ENCODE assay signal across 8 cellular contexts in the genomic region with DNA sequence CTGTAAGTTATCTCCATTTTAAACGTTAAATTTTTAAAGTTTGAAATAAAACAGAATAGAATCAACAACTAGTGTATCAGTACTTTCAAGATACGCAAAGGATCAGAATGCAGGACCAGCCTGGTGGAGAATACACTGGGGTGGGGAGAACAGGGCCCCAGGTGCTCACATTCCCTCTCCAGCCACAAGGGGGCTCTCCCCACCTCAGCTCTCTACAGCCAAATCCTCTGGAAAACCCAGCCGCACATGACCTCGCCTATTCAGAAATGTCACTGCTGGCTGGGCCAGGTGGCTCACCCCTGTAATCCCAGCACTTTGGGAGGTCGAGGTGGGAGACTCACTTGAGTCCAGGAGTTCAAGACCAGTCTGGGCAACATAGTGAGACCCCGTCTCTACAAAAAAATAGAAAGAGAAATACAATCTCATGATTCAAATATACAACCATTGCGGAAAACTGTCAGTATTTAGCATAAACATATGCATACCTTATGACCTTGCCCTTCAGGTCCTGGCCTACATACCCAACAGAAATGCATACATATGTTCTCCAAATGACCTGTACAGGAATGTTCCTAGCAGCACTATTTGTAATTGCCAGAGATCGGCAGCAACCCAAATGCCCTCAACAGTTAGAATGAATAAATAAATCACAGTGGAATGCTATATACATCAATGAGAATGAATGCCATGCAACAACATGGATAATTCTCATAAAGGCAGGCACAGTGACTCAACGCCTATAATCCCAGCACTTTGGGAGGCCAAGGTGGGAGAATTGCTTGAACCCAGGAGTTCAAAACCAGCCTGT. TPM values are rescaled to one million over a fixed set of nuclear protein-coding genes. Genes with fewer than 3 reads are reported as not detected.
A peak's percentile ranks its signal among the peaks of the same experiment; 100 is the strongest.
DNase-seq lines count a peak whose midpoint lies in the region; ATAC-seq, FAIRE-seq and TF ChIP-seq lines count a peak whose summit lies in the region.

No MANE protein-coding gene starts in this region.

- DNase-seq in AG09319 (ENCODE audit: extremely low read depth, low read depth): no peak
- peak; percentile 47 for DNase-seq in GM19239 (ENCODE audit: insufficient read length, low spot score)
- peak; percentile 49 to 86 for DNase-seq in NCI-H526 (lab: John Stamatoyannopoulos, UW)
- DNase-seq in activated CD4-positive, alpha-beta T cell treated with anti-CD3 and anti-CD28 coated beads, Interleukin-2, amount 50 U/mL, for 24 hours (ENCODE audit: low read depth in 1 of 2, low spot score in 1 of 2): peak; percentile 37 to 55
- peak; percentile 50 to 62 for DNase-seq in dermis microvascular lymphatic vessel endothelial cell (ENCODE audit: low read depth in 2 of 2)
- DNase-seq in mucosa of gallbladder (ENCODE audit: low spot score): peak; percentile 56
- DNase-seq in stimulated activated effector memory CD8-positive, alpha-beta T cell treated with anti-CD3 and anti-CD28 coated beads, Interleukin-12 subunit alpha, Interleukin-12 subunit beta, amount 100 ng/mL, for 72 hours (ENCODE audit: low spot score in 2 of 2): peak; percentile 29 to 67

- no peaks in the 10 kb centered on the region for H3K9me3 Mint-ChIP-seq in stimulated activated effector memory CD8-positive, alpha-beta T cell treated with anti-CD3 and anti-CD28 coated beads, Interleukin-12 subunit alpha, Interleukin-12 subunit beta, amount 100 ng/mL, for 72 hours

- ATAC-seq in stimulated activated effector memory CD8-positive, alpha-beta T cell treated with anti-CD3 and anti-CD28 coated beads, Interleukin-12 subunit alpha, Interleukin-12 subunit beta, amount 100 ng/mL, for 72 hours: peak; percentile 87
- ATAC-seq in GM21390 (IDR thresholded peaks at IDR 0.05; ENCODE audit: unreplicated experiment): no peak

- H3K4me3 Mint-ChIP-seq in stimulated activated effector memory CD8-positive, alpha-beta T cell treated with anti-CD3 and anti-CD28 coated beads, Interleukin-12 subunit alpha, Interleukin-12 subunit beta, amount 100 ng/mL, for 72 hours: no peak overlapping the region

- peak; percentile 89 for TF ChIP-seq CTCF in AG09319 (IDR thresholded peaks at IDR 0.05; ENCODE audit: low read depth, low read length)

- no peak overlapping the region for H3K27ac Mint-ChIP-seq in stimulated activated effector memory CD8-positive, alpha-beta T cell treated with anti-CD3 and anti-CD28 coated beads, Interleukin-12 subunit alpha, Interleukin-12 subunit beta, amount 100 ng/mL, for 72 hours

- peaks cover 4% of the 10 kb centered on the region for H3K36me3 Mint-ChIP-seq in stimulated activated effector memory CD8-positive, alpha-beta T cell treated with anti-CD3 and anti-CD28 coated beads, Interleukin-12 subunit alpha, Interleukin-12 subunit beta, amount 100 ng/mL, for 72 hours

- peaks cover 24% of the 10 kb centered on the region for H3K4me1 Mint-ChIP-seq in stimulated activated effector memory CD8-positive, alpha-beta T cell treated with anti-CD3 and anti-CD28 coated beads, Interleukin-12 subunit alpha, Interleukin-12 subunit beta, amount 100 ng/mL, for 72 hours

- peak; percentile 63 for FAIRE-seq in GM19239 (lab: Jason Lieb, UNC)

RNA-seq across cellular contexts. Expression of a gene that starts 18.4 kb away (rescaled TPM):
- total RNA-seq in dermis microvascular lymphatic vessel endothelial cell: not detected in 2 replicates
- not detected for total RNA-seq in mucosa of gallbladder

RNA-seq across cellular contexts. Expression of a gene that starts 32.3 kb away (rescaled TPM):
- 0.26 and 0.51 TPM in 2 replicates for total RNA-seq in dermis microvascular lymphatic vessel endothelial cell
- 1.6 TPM for total RNA-seq in mucosa of gallbladder
